ENCODE assay signal across 8 cellular contexts in the genomic region with DNA sequence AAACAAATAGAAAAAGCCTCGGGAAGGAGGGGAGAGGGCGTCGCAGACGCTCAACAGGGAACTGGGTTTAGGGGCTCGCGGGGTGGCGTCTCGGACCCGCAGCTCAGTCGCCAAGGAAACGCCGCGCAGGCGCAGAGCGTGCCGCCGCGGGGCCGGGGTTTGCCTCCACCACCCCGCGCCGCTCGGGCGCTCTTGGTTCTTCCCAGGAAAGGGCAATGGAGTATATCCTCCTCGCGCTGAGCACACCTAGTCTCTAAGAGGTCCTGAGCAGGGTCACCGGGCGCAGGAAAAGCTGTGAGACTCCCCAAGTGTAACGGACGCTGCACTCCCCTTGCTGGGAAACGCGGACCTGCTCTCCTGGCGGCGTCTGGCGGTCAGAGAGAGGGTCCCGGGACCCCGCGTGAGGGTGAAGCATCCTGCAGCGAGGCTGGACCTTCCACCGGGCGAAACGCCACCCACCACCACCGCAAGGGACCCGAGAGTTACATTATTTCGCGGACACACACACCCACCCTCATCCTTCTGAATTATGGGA. TPM values are rescaled to one million over a fixed set of nuclear protein-coding genes. Genes with fewer than 3 reads are reported as not detected.
A peak's percentile ranks its signal among the peaks of the same experiment; 100 is the strongest.
DNase-seq lines count a peak whose midpoint lies in the region; ATAC-seq and TF ChIP-seq lines count a peak whose summit lies in the region.

No MANE protein-coding gene starts in this region.

- peak overlapping the region in 4 of 6 donors; percentile 30 to 95 (median 83) for H3K27ac Mint-ChIP-seq in naive B cell

- DNase-seq in SIG-M5 treated with dmso at 0.1 percent for 504 hours (lab: John Stamatoyannopoulos, UW; ENCODE audit: unreplicated experiment) (peak; percentile 23), SIG-M5 (lab: John Stamatoyannopoulos, UW) (no peak), NCI-H460 (ENCODE audit: extremely low read depth, low read depth) (peak; percentile 34), erythroblast (lab: John Stamatoyannopoulos, UW) (peak; percentile 18 to 40), naive B cell (no peak)
- peak; percentile 42 for DNase-seq in activated CD8-positive, alpha-beta memory T cell treated with anti-CD3 and anti-CD28 coated beads, Interleukin-2, amount 50 U/mL, for 4 hours

- under 1% methylated on average over 46 of the region's 46 CpGs for WGBS in thymus

- H3K9me3 Mint-ChIP-seq in naive B cell = no peaks in the 10 kb centered on the region

- H3K27me3 ChIP-seq in thymus (ENCODE audit: control insufficient read depth, insufficient read depth) = peaks cover 15% of the 10 kb centered on the region

- H3K9me3 ChIP-seq in thymus (ENCODE audit: control insufficient read depth) = no peaks in the 10 kb centered on the region

- ATAC-seq in HG03095 (IDR thresholded peaks at IDR 0.05; ENCODE audit: unreplicated experiment) (peak; percentile 43), naive B cell (ENCODE audit: low read depth in 2 of 2) (peak; percentile 21 to 40)

- H3K36me3 ChIP-seq in thymus (ENCODE audit: control insufficient read depth, insufficient read depth) = no peaks in the 10 kb centered on the region

- peak overlapping the region; percentile 66 for H3K4me3 ChIP-seq in thymus (ENCODE audit: low read length)

- H3K27ac ChIP-seq in thymus (ENCODE audit: low read depth) = no peak overlapping the region

- peaks cover 5% of the 10 kb centered on the region for H3K4me1 ChIP-seq in thymus (ENCODE audit: control insufficient read depth, insufficient read depth, low read length)

- TF ChIP-seq POLR2A in erythroblast (IDR thresholded peaks at IDR 0.05; ENCODE audit: low read length) = no peak

- H3K36me3 Mint-ChIP-seq in naive B cell = no peaks in the 10 kb centered on the region

- H3K27me3 Mint-ChIP-seq in naive B cell = peaks cover 22 to 29% (median 23%) of the 10 kb centered on the region in 3 donors

- peak overlapping the region; percentile 86 to 97 (median 96) for H3K4me3 Mint-ChIP-seq in naive B cell

- H3K4me1 Mint-ChIP-seq in naive B cell = peaks cover 16 to 31% (median 30%) of the 10 kb centered on the region in 3 donors

RNA-seq across cellular contexts. Expression of gene PLCH1, which starts 0.7 kb away (rescaled TPM):
- 0.79 and 0.81 TPM in 2 replicates for total RNA-seq in NCI-H460 (2014; rRNA removed; shearing (Covaris generic))
- 0.21 and 2.7 TPM in 2 replicates for polyA plus RNA-seq in NCI-H460 (2014; cell fraction: nucleus; rRNA removed)
- polyA plus RNA-seq in naive B cell (ENCODE audit: low read depth in 6 of 6) (not detected), thymus (7.6 TPM)

Comparison
In these comparisons a context has a peak if more than half of its experiments do, and no peak if none do; other contexts are left out.
1. DNase-seq: peak in SIG-M5 treated with dmso at 0.1 percent for 504 hours (single experiment), NCI-H460 (single experiment), activated CD8-positive, alpha-beta memory T cell treated with anti-CD3 and anti-CD28 coated beads, Interleukin-2, amount 50 U/mL, for 4 hours (single experiment) and erythroblast (2 of 2); none in SIG-M5 (single experiment) and naive B cell (single experiment).